ENCODE assay signal across 9 cellular contexts in the genomic region with DNA sequence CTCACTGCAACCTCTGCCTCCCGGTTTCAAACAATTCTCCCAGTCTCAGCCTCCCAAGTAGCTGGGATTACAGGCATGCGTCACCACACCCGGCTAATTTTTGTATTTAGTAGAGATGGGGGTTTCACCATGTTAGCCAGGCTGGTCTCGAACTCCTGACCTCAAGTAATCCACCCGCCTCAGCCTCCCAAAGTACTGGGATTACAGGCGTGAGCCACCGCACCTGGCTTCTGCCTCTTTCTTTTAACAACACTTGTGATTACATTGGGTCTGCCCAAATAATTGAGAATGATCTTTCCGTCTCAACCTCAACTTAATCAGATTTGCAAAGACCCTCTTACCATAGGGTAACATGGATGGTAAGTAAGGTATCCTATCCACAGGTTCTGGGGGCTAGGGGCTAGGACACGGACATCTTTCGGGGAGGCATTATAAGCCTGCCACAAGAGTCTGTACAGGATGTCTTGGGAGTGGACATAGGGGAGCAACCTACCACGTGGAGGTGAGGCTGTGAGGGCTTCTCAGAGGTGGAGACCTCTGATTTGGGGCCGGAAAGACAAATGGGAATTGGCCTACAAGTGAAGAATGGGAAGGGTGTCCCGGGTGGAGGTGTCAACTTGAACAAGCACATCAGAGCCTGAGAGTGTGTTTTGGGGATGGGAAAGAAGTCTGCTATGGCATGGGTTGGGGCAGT. TPM values are rescaled to one million over a fixed set of nuclear protein-coding genes. Genes with fewer than 3 reads are reported as not detected.
A peak's percentile ranks its signal among the peaks of the same experiment; 100 is the strongest.
DNase-seq lines count a peak whose midpoint lies in the region; ATAC-seq, FAIRE-seq and TF ChIP-seq lines count a peak whose summit lies in the region.
"Had no signal": no experiment of that assay in that cellular context is flagged by ENCODE, and none has a peak within 500 bp of the region (broad histone marks: within the 10 kb centered on the region; RNA-seq: fewer than 3 reads in every experiment).

No MANE protein-coding gene starts in this region.

- H3K4me3 ChIP-seq in right atrium auricular region (no peak overlapping the region), left lung (no peak overlapping the region)

- no peaks in the 10 kb centered on the region for H3K9me3 ChIP-seq in right atrium auricular region
- no peaks in the 10 kb centered on the region for H3K9me3 ChIP-seq in left lung

- ATAC-seq in left cardiac atrium = no peak
- ATAC-seq in naive B cell (ENCODE audit: low read depth in 2 of 2) = no peak
- no peak for ATAC-seq in left lung
- ATAC-seq: left colon had no signal

- H3K27ac ChIP-seq in right atrium auricular region = no peak overlapping the region
- H3K27ac ChIP-seq in left lung = no peak overlapping the region

- H3K4me1 ChIP-seq in right atrium auricular region (peaks cover 0 to 26% of the 10 kb centered on the region in 2 donors), left lung (peaks cover 12 to 22% of the 10 kb centered on the region in 2 donors)

- peaks cover 12% of the 10 kb centered on the region for H3K36me3 Mint-ChIP-seq in activated T-helper 1 cell treated with anti-CD3 and anti-CD28 coated beads, Interleukin-12 subunit alpha, Interleukin-12 subunit beta, Interleukin-2, Interleukin-4 antibody, amounts not matched to agents 30 ng/mL and 10 ng/mL and 1 ng/mL, durations not matched to agents 14 hours and 24 hours and 36 hours (ENCODE audit: low read depth)
- H3K36me3 Mint-ChIP-seq in naive B cell = no peaks in the 10 kb centered on the region

- intact Hi-C loops in left cardiac atrium (cut with DNase I) (loop anchor here (5.0 to 10.0 kb wide), 2 partner anchors 50 to 53 kb away; no protein-coding TSS in a partner anchor), left lung (cut with DNase I) (loop anchor here in 1 of 2 donors (10.0 kb wide), 1 partner anchor 250 kb away; no protein-coding TSS in a partner anchor)
- intact Hi-C loops in activated T-helper 1 cell treated with anti-CD3 and anti-CD28 coated beads, Interleukin-12 subunit alpha, Interleukin-12 subunit beta, Interleukin-2, Interleukin-4 antibody, amounts not matched to agents 30 ng/mL and 10 ng/mL and 1 ng/mL, durations not matched to agents 14 hours and 24 hours and 36 hours (cut with micrococcal nuclease) = loop anchor here (1.0 kb wide), 5 partner anchors 67 to 445 kb away; a partner anchor contains a TSS

- DNase-seq in right atrium auricular region (ENCODE audit: low spot score) = peak; percentile 52
- no peak for DNase-seq in left cardiac atrium
- DNase-seq in activated T-helper 1 cell treated with anti-CD3 and anti-CD28 coated beads, Interleukin-12 subunit alpha, Interleukin-12 subunit beta, Interleukin-2, Interleukin-4 antibody, amounts not matched to agents 30 ng/mL and 10 ng/mL and 1 ng/mL, durations not matched to agents 14 hours and 24 hours and 36 hours (ENCODE audit: low spot score) = no peak
- DNase-seq in naive B cell = no peak
- DNase-seq in urothelium cell line (ENCODE audit: low spot score) = peak; percentile 2
- no peak for DNase-seq in foreskin melanocyte
- no peak for DNase-seq in amygdala (lab: John Stamatoyannopoulos, UW)
- no peak for DNase-seq in left lung
- DNase-seq: left colon had no signal

- H3K27me3 ChIP-seq in right atrium auricular region (no peaks in the 10 kb centered on the region), left lung (no peaks in the 10 kb centered on the region)

- H3K4me3 Mint-ChIP-seq in activated T-helper 1 cell treated with anti-CD3 and anti-CD28 coated beads, Interleukin-12 subunit alpha, Interleukin-12 subunit beta, Interleukin-2, Interleukin-4 antibody, amounts not matched to agents 30 ng/mL and 10 ng/mL and 1 ng/mL, durations not matched to agents 14 hours and 24 hours and 36 hours = no peak overlapping the region
- H3K4me3 Mint-ChIP-seq in naive B cell = peak overlapping the region in 6 of 8 donors; percentile 35 to 89 (median 44)

- no peak for TF ChIP-seq CTCF in right atrium auricular region (IDR thresholded peaks at IDR 0.05)
- no peak for TF ChIP-seq CTCF in left lung (IDR thresholded peaks at IDR 0.05)

- no peaks in the 10 kb centered on the region for H3K9me3 Mint-ChIP-seq in activated T-helper 1 cell treated with anti-CD3 and anti-CD28 coated beads, Interleukin-12 subunit alpha, Interleukin-12 subunit beta, Interleukin-2, Interleukin-4 antibody, amounts not matched to agents 30 ng/mL and 10 ng/mL and 1 ng/mL, durations not matched to agents 14 hours and 24 hours and 36 hours
- H3K9me3 Mint-ChIP-seq in naive B cell = no peaks in the 10 kb centered on the region

- peaks cover 45% of the 10 kb centered on the region for H3K4me1 Mint-ChIP-seq in activated T-helper 1 cell treated with anti-CD3 and anti-CD28 coated beads, Interleukin-12 subunit alpha, Interleukin-12 subunit beta, Interleukin-2, Interleukin-4 antibody, amounts not matched to agents 30 ng/mL and 10 ng/mL and 1 ng/mL, durations not matched to agents 14 hours and 24 hours and 36 hours (ENCODE audit: low read depth)
- peaks cover 20 to 26% (median 24%) of the 10 kb centered on the region in 3 donors for H3K4me1 Mint-ChIP-seq in naive B cell

- H3K36me3 ChIP-seq in right atrium auricular region (peaks cover 3% of the 10 kb centered on the region), left lung (peaks cover 0 to 1% of the 10 kb centered on the region in 2 donors)

- FAIRE-seq in urothelium cell line (lab: Jason Lieb, UNC) = no peak

- peak overlapping the region; percentile 76 for H3K27ac Mint-ChIP-seq in activated T-helper 1 cell treated with anti-CD3 and anti-CD28 coated beads, Interleukin-12 subunit alpha, Interleukin-12 subunit beta, Interleukin-2, Interleukin-4 antibody, amounts not matched to agents 30 ng/mL and 10 ng/mL and 1 ng/mL, durations not matched to agents 14 hours and 24 hours and 36 hours
- peak overlapping the region in 1 of 6 donors; percentile 18 for H3K27ac Mint-ChIP-seq in naive B cell

- peaks cover 8% of the 10 kb centered on the region for H3K27me3 Mint-ChIP-seq in activated T-helper 1 cell treated with anti-CD3 and anti-CD28 coated beads, Interleukin-12 subunit alpha, Interleukin-12 subunit beta, Interleukin-2, Interleukin-4 antibody, amounts not matched to agents 30 ng/mL and 10 ng/mL and 1 ng/mL, durations not matched to agents 14 hours and 24 hours and 36 hours (ENCODE audit: insufficient read depth)
- H3K27me3 Mint-ChIP-seq in naive B cell = peaks cover 18 to 43% (median 37%) of the 10 kb centered on the region in 3 donors

RNA-seq across cellular contexts. Expression of a gene that starts 2.7 kb away (rescaled TPM):
- total RNA-seq in right atrium auricular region = 10 to 100 TPM; 28.0 to 57.0 TPM
- total RNA-seq in left cardiac atrium = 10 to 100 TPM; 46.0 to 54.3 TPM
- total RNA-seq in activated T-helper 1 cell treated with anti-CD3 and anti-CD28 coated beads, Interleukin-12 subunit alpha, Interleukin-12 subunit beta, Interleukin-2, Interleukin-4 antibody, amounts not matched to agents 30 ng/mL and 10 ng/mL and 1 ng/mL, durations not matched to agents 14 hours and 24 hours and 36 hours = 171 and 178 TPM in 2 replicates
- polyA plus RNA-seq in naive B cell (ENCODE audit: low read depth in 6 of 6) = 1 to 10 TPM; 1.1 to 5.0 (median 3.7) TPM
- total RNA-seq in left lung = 10 to 100 TPM; 63.0 to 80.0 TPM

RNA-seq across cellular contexts. Expression of a gene that starts 30.8 kb away (rescaled TPM):
- total RNA-seq in right atrium auricular region = 10 to 100 TPM; 18.0 to 24.6 TPM
- 10 to 100 TPM; 26.9 to 30.8 TPM for total RNA-seq in left cardiac atrium
- total RNA-seq in activated T-helper 1 cell treated with anti-CD3 and anti-CD28 coated beads, Interleukin-12 subunit alpha, Interleukin-12 subunit beta, Interleukin-2, Interleukin-4 antibody, amounts not matched to agents 30 ng/mL and 10 ng/mL and 1 ng/mL, durations not matched to agents 14 hours and 24 hours and 36 hours = 1.2 and 1.3 TPM in 2 replicates
- under 1 TPM in 3 of 6 donors, not detected in 3; 0.05 to 0.17 (median 0.11) TPM for polyA plus RNA-seq in naive B cell (ENCODE audit: low read depth in 6 of 6)
- total RNA-seq in left lung = 1 to 10 TPM; 4.5 to 5.3 TPM

Comparison
In these comparisons a context has a peak if more than half of its experiments do, and no peak if none do; other contexts are left out.
1. DNase-seq: peak in right atrium auricular region (single experiment) and urothelium cell line (single experiment); none in left cardiac atrium (single experiment), activated T-helper 1 cell treated with anti-CD3 and anti-CD28 coated beads, Interleukin-12 subunit alpha, Interleukin-12 subunit beta, Interleukin-2, Interleukin-4 antibody, amounts not matched to agents 30 ng/mL and 10 ng/mL and 1 ng/mL, durations not matched to agents 14 hours and 24 hours and 36 hours (single experiment), naive B cell (single experiment), foreskin melanocyte (single experiment), amygdala (0 of 56) and left lung (0 of 2).